In the genomic region with DNA sequence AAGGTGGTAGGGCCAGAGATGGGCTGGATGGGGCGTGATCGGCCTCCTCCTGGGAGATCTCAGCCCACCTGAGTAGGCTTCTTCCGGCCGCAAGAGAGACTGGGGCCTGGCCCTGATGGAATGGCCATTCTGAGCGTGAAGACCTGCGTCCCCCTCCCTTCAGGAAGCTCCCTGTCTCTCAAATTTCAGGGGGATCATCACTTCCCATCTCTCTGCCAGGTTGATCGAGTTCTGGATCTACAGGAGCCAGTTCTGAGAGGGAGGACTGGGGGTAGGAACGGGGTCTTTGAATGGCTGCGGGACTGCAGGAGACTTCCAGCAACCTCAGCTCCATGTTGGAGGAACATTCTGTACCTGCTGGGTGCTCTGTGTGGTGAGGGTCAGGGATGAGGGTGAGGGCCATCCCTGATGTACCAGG, we compare ENCODE assay signal across 1 cellular context.
TF ChIP-seq lines count a peak whose summit lies in the region.

No MANE protein-coding gene starts in this region.

TF ChIP-seq in HepG2, 621 proteins besides CTCF, POLR2A, EP300 and RAD21 (continued from another document and continues in another):
- 0 out of 2 replicates have a peak, but pooled peaks have one; percentile 12 for TF ChIP-seq ZFP91 (CRISPR knock-in tag; IDR thresholded peaks at IDR 0.05; ENCODE audit: borderline replicate concordance)
- TF ChIP-seq PAXIP1 (CRISPR knock-in tag; conservative IDR thresholded peaks at IDR 0.05) = no peak
- TF ChIP-seq ZNF709 (CRISPR knock-in tag; IDR thresholded peaks at IDR 0.05) = no peak
- no peak for TF ChIP-seq POLR2AphosphoS2 (IDR thresholded peaks at IDR 0.05; ENCODE audit: low read depth, low read length)
- no peak for TF ChIP-seq SMAD3 (CRISPR knock-in tag; IDR thresholded peaks at IDR 0.05)
- TF ChIP-seq, protein P1, sequence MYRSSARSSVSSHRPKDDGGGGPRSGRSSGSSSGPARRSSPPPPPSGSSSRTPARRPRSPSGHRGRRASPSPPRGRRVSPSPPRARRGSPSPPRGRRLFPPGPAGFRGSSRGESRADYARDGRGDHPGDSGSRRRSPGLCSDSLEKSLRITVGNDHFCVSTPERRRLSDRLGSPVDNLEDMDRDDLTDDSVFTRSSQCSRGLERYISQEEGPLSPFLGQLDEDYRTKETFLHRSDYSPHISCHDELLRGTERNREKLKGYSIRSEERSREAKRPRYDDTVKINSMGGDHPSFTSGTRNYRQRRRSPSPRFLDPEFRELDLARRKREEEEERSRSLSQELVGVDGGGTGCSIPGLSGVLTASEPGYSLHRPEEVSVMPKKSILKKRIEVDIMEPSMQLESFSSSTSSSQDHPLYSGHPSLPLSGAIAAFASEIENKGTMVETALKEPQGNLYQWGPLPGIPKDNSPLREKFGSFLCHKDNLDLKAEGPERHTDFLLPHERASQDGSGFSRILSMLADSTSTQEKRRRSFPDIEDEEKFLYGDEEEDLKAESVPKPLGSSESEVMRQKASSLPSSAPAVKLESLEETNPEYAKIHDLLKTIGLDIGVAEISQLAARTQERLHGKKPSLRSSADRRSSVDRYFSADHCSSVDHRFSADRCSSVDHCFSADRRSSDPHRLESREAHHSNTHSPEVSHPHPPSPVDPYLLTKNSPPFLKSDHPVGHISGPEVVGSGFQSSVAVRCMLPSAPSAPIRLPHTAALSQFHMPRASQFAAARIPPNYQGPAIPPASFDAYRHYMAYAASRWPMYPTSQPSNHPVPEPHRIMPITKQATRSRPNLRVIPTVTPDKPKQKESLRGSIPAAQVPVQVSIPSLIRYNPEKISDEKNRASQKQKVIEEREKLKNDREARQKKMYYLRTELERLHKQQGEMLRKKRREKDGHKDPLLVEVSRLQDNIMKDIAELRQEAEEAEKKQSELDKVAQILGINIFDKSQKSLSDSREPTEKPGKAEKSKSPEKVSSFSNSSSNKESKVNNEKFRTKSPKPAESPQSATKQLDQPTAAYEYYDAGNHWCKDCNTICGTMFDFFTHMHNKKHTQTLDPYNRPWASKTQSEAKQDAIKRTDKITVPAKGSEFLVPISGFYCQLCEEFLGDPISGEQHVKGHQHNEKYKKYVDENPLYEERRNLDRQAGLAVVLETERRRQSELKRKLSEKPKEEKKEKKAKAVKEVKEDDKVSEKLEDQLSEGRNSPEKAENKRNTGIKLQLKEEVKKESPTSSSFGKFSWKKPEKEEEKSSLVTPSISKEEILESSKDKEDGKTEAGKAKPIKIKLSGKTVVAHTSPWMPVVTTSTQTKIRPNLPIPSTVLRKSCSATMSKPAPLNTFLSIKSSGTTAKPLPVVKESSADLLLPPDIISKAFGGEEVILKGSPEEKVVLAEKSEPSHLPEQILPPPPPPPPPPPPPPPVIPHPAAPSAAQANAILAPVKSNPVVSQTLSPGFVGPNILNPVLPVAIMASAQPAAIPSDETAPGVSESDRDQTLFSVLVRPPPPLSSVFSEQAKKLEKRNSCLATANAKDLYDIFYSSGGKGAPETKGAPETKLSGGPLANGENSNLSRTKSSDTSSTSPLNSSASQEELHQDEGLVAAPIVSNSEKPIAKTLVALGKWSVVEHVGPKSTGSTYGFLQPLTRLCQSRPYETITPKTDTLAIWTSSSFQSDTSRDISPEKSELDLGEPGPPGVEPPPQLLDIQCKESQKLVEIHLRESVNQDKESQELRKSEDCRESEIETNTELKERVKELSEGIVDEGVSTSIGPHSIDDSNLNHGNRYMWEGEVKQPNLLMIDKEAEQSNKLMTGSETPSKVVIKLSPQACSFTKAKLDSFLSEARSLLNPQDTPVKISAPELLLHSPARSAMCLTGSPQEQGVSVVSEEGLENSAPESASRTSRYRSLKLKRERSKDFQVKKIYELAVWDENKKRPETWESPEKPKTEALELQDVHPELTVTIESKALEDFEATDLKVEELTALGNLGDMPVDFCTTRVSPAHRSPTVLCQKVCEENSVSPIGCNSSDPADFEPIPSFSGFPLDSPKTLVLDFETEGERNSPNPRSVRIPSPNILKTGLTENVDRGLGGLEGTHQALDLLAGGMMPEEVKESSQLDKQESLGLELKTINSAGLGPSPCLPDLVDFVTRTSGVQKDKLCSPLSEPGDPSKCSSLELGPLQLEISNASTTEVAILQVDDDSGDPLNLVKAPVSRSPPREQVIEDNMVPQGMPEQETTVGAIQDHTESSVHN (CRISPR knock-in tag; IDR thresholded peaks at IDR 0.05) = no peak
- no peak for TF ChIP-seq ZNF17 (CRISPR knock-in tag; IDR thresholded peaks at IDR 0.05)
- no peak for TF ChIP-seq FOXA3 (CRISPR knock-in tag; IDR thresholded peaks at IDR 0.05)
- TF ChIP-seq, protein P2, sequence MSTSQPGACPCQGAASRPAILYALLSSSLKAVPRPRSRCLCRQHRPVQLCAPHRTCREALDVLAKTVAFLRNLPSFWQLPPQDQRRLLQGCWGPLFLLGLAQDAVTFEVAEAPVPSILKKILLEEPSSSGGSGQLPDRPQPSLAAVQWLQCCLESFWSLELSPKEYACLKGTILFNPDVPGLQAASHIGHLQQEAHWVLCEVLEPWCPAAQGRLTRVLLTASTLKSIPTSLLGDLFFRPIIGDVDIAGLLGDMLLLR (CRISPR knock-in tag; IDR thresholded peaks at IDR 0.05) = peak; percentile 64; the same call in 1 of the 2 replicates
- no peak for TF ChIP-seq ZNF558 (CRISPR knock-in tag; IDR thresholded peaks at IDR 0.05; ENCODE audit: borderline replicate concordance)
- no peak for TF ChIP-seq THAP7 (CRISPR knock-in tag; IDR thresholded peaks at IDR 0.05)
- TF ChIP-seq HNF4A (CRISPR knock-in tag; IDR thresholded peaks at IDR 0.05) = no peak
- no peak for TF ChIP-seq CBFB (CRISPR knock-in tag; IDR thresholded peaks at IDR 0.05)
- no peak for TF ChIP-seq MTF2 (CRISPR knock-in tag; IDR thresholded peaks at IDR 0.05; ENCODE audit: borderline replicate concordance)
- TF ChIP-seq SIX1 (CRISPR knock-in tag; IDR thresholded peaks at IDR 0.05; ENCODE audit: borderline replicate concordance) = no peak
- TF ChIP-seq BATF2 (CRISPR knock-in tag; IDR thresholded peaks at IDR 0.05) = no peak
- no peak for TF ChIP-seq ZNF546 (CRISPR knock-in tag; conservative IDR thresholded peaks at IDR 0.05)
- TF ChIP-seq ZNF672 (CRISPR knock-in tag; IDR thresholded peaks at IDR 0.05) = no peak
- no peak for TF ChIP-seq SMARCC2 (IDR thresholded peaks at IDR 0.05)
- TF ChIP-seq MED13 (CRISPR knock-in tag; IDR thresholded peaks at IDR 0.05) = no peak
- TF ChIP-seq ZSCAN25 (CRISPR knock-in tag; IDR thresholded peaks at IDR 0.05) = 0 out of 2 replicates have a peak, but pooled peaks have one; percentile 12
- no peak for TF ChIP-seq ZNF484 (CRISPR knock-in tag; IDR thresholded peaks at IDR 0.05; ENCODE audit: borderline replicate concordance, low read depth)
- no peak for TF ChIP-seq ZBTB3 (CRISPR knock-in tag; IDR thresholded peaks at IDR 0.05; ENCODE audit: borderline replicate concordance, low read depth)
- TF ChIP-seq ZNF761 (CRISPR knock-in tag; conservative IDR thresholded peaks at IDR 0.05) = no peak
- 0 out of 2 replicates have a peak, but pooled peaks have one; percentile 1 for TF ChIP-seq ARID5B (CRISPR knock-in tag; IDR thresholded peaks at IDR 0.05)
- no peak for TF ChIP-seq HNRNPH1 (optimal IDR thresholded peaks at IDR 0.05; ENCODE audit: low read depth, low read length)
- no peak for TF ChIP-seq HNRNPLL (IDR thresholded peaks at IDR 0.05; ENCODE audit: low read depth, low read length, poor library complexity, severe bottlenecking)
- TF ChIP-seq, protein P3, sequence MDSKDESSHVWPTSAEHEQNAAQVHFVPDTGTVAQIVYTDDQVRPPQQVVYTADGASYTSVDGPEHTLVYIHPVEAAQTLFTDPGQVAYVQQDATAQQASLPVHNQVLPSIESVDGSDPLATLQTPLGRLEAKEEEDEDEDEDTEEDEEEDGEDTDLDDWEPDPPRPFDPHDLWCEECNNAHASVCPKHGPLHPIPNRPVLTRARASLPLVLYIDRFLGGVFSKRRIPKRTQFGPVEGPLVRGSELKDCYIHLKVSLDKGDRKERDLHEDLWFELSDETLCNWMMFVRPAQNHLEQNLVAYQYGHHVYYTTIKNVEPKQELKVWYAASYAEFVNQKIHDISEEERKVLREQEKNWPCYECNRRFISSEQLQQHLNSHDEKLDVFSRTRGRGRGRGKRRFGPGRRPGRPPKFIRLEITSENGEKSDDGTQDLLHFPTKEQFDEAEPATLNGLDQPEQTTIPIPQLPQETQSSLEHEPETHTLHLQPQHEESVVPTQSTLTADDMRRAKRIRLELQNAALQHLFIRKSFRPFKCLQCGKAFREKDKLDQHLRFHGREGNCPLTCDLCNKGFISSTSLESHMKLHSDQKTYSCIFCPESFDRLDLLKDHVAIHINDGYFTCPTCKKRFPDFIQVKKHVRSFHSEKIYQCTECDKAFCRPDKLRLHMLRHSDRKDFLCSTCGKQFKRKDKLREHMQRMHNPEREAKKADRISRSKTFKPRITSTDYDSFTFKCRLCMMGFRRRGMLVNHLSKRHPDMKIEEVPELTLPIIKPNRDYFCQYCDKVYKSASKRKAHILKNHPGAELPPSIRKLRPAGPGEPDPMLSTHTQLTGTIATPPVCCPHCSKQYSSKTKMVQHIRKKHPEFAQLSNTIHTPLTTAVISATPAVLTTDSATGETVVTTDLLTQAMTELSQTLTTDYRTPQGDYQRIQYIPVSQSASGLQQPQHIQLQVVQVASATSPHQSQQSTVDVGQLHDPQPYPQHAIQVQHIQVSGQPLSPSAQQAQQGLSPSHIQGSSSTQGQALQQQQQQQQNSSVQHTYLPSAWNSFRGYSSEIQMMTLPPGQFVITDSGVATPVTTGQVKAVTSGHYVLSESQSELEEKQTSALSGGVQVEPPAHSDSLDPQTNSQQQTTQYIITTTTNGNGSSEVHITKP (CRISPR knock-in tag; IDR thresholded peaks at IDR 0.05; ENCODE audit: low read depth) = no peak
- no peak for TF ChIP-seq DMAP1 (CRISPR knock-in tag; IDR thresholded peaks at IDR 0.05)
